8 cellular contexts compared by ENCODE assay signal in genomic region chr3:119322523-119323400, GRCh38. TPM values are rescaled to one million over a fixed set of nuclear protein-coding genes. Genes with fewer than 3 reads are reported as not detected.
DNase-seq lines count a peak whose midpoint lies in the region; ATAC-seq, FAIRE-seq and TF ChIP-seq lines count a peak whose summit lies in the region.

No MANE protein-coding gene starts in this region.

- CTCF ChIA-PET in AG04450 (lab: Charles Lee) = interaction anchor here (0.7 to 1.5 kb wide), 3 partner anchors 28 to 31 kb away, joined by 3 to 4 read pairs (median 3); no protein-coding TSS in a partner anchor
- CTCF ChIA-PET in WTC11 (lab: Charles Lee) = interaction anchor here (0.6 to 2.3 kb wide), 8 partner anchors 10 to 95 kb away, joined by 3 to 21 read pairs (median 4); partner anchors contain the start of gene B4GALT4

- H3K27ac ChIP-seq in AG04450 (ENCODE audit: low read depth, low read length) (peak overlapping the region; percentile 94), keratinocyte (ENCODE audit: control insufficient read depth, insufficient read depth, low read length) (peak overlapping the region; percentile 66)

- POLR2A ChIA-PET in AG04450 (lab: Yijun Ruan, JAX) = interaction anchor here (0.6 to 1.7 kb wide), 11 partner anchors 10 to 1152 kb away, joined by 3 to 5 read pairs (median 4); partner anchors contain the start of gene ARHGAP31
- POLR2A ChIA-PET in WTC11 (lab: Charles Lee) = interaction anchor here (0.6 to 3.5 kb wide), 7 partner anchors 9 to 82 kb away, joined by 3 to 19 read pairs (median 5); partner anchors contain the start of genes ARHGAP31 and B4GALT4

- peak overlapping the region; percentile 85 for H3K4me3 Mint-ChIP-seq in WTC11

- no peaks in the 10 kb centered on the region for H3K27me3 ChIP-seq in AG04450 (ENCODE audit: control insufficient read depth, insufficient read depth, low read length)
- H3K27me3 ChIP-seq in keratinocyte (ENCODE audit: control insufficient read depth, extremely low read depth, insufficient read depth, low read length) = no peaks in the 10 kb centered on the region

- no peaks in the 10 kb centered on the region for H3K9me3 Mint-ChIP-seq in WTC11

- DNase-seq in AG04450 (ENCODE audit: low read depth, low spot score) (no peak), NCI-H2227 treated with DMSO at 0.1 percent for 48 hours (lab: John Stamatoyannopoulos, UW) (peak; percentile 67), WTC11 (ENCODE audit: low spot score) (peak; percentile 80), cardiac fibroblast (ENCODE audit: low read depth in 2 of 2) (peak; percentile 79 to 81), keratinocyte (ENCODE audit: low read depth, low spot score) (no peak)
- peak; percentile 87 to 93 for DNase-seq in stimulated activated CD4-positive, alpha-beta T cell treated with anti-CD3 and anti-CD28 coated beads, Interleukin-15, amount 100 ng/mL, for 1 hour (ENCODE audit: low read depth in 1 of 2, low spot score in 1 of 2)

- no peak for TF ChIP-seq CTCF in AG04450 (IDR thresholded peaks at IDR 0.05; ENCODE audit: low read depth, low read length)
- no peak for TF ChIP-seq CTCF in WTC11 (IDR thresholded peaks at IDR 0.05)
- TF ChIP-seq CTCF in cardiac fibroblast (IDR thresholded peaks at IDR 0.05; ENCODE audit: low read depth, low read length) = no peak
- TF ChIP-seq CTCF in keratinocyte (optimal IDR thresholded peaks at IDR 0.05 in 1 of 3, IDR thresholded peaks at IDR 0.05 in 1 of 3, conservative IDR thresholded peaks at IDR 0.05 in 1 of 3; ENCODE audit: extremely low read depth in 1 of 3, insufficient read depth in 2 of 3, low read length in 3 of 3) = no peak

- peak overlapping the region; percentile 81 for H3K9ac ChIP-seq in keratinocyte (ENCODE audit: control insufficient read depth, extremely low read depth, insufficient read depth, low read length)

- no peaks in the 10 kb centered on the region for H3K36me3 ChIP-seq in keratinocyte (ENCODE audit: control insufficient read depth in 2 of 2, extremely low read depth in 1 of 2, insufficient read depth in 2 of 2, low read length in 2 of 2)

- H3K36me3 Mint-ChIP-seq in WTC11 = no peaks in the 10 kb centered on the region

- H3K9me3 ChIP-seq in AG04450 (ENCODE audit: control insufficient read depth, insufficient read depth, low read length) (no peaks in the 10 kb centered on the region; the same call in 1 of the 2 replicates), keratinocyte (ENCODE audit: control insufficient read depth, low read depth, low read length) (no peaks in the 10 kb centered on the region)

- H3K4me1 ChIP-seq in keratinocyte (ENCODE audit: control insufficient read depth, extremely low read depth, insufficient read depth, low read length) = peaks cover 9% of the 10 kb centered on the region

- dilution Hi-C loops in keratinocyte (cut with MboI; ENCODE audit: extremely low pct_ligation_motif_present, low sequenced_read_pairs) = no loop called here

- peak overlapping the region; percentile 62 for H3K4me2 ChIP-seq in keratinocyte (ENCODE audit: control insufficient read depth, extremely low read depth, insufficient read depth, low read depth, low read length)

- FAIRE-seq in keratinocyte (lab: Jason Lieb, UNC) = no peak

- no peaks in the 10 kb centered on the region for H4K20me1 ChIP-seq in keratinocyte (ENCODE audit: control insufficient read depth, extremely low read depth, insufficient read depth, low read length)

- peaks cover 59% of the 10 kb centered on the region for H3K4me1 Mint-ChIP-seq in WTC11

- H3K79me2 ChIP-seq in keratinocyte (ENCODE audit: control insufficient read depth, insufficient read depth, low read length) = no peaks in the 10 kb centered on the region

- no peaks in the 10 kb centered on the region for H3K9me1 ChIP-seq in keratinocyte (ENCODE audit: control insufficient read depth, extremely low read depth, insufficient read depth, low read length)

- peak overlapping the region; percentile 85 for H2AFZ ChIP-seq in keratinocyte (ENCODE audit: control insufficient read depth, low read length)

- peak overlapping the region; percentile 66 for H3K4me3 ChIP-seq in AG04450 (ENCODE audit: low read depth, low read length)
- peak overlapping the region; percentile 58 to 60 for H3K4me3 ChIP-seq in cardiac fibroblast (replicated peaks in 1 of 2; ENCODE audit: low read depth in 2 of 2, low read length in 2 of 2)
- H3K4me3 ChIP-seq in keratinocyte (ENCODE audit: control insufficient read depth in 2 of 3, extremely low read depth in 1 of 3, insufficient read depth in 2 of 3, low read depth in 1 of 3, low read length in 3 of 3) = peak overlapping the region; percentile 50 to 75 (median 70)

- no peaks in the 10 kb centered on the region for H3K27me3 Mint-ChIP-seq in WTC11 (ENCODE audit: low read depth)

- ATAC-seq in GM18868 (IDR thresholded peaks at IDR 0.05; ENCODE audit: unreplicated experiment) (peak; percentile 83), HG03097 (IDR thresholded peaks at IDR 0.05; ENCODE audit: low FRiP score, unreplicated experiment) (peak; percentile 92), WTC11 (peak; percentile 72)

- H3K27ac Mint-ChIP-seq in WTC11 = peak overlapping the region; percentile 95

TF ChIP-seq in WTC11, 78 proteins besides CTCF, POLR2A, EP300 and RAD21 (continues in another document):
- TF ChIP-seq OVOL2 (CRISPR knock-in tag; IDR thresholded peaks at IDR 0.05; ENCODE audit: borderline replicate concordance) = no peak
- TF ChIP-seq SMAD4 (CRISPR knock-in tag; IDR thresholded peaks at IDR 0.05) = no peak
- no peak for TF ChIP-seq ZNF263 (CRISPR knock-in tag; IDR thresholded peaks at IDR 0.05; ENCODE audit: low read depth)
- no peak for TF ChIP-seq CBFB (CRISPR knock-in tag; IDR thresholded peaks at IDR 0.05; ENCODE audit: low read depth)
- TF ChIP-seq GTF2I (CRISPR knock-in tag; conservative IDR thresholded peaks at IDR 0.05) = no peak
- TF ChIP-seq FOXP1 (CRISPR knock-in tag; IDR thresholded peaks at IDR 0.05; ENCODE audit: borderline replicate concordance) = no peak
- TF ChIP-seq SMAD3 (CRISPR knock-in tag; IDR thresholded peaks at IDR 0.05; ENCODE audit: borderline replicate concordance) = no peak
- TF ChIP-seq SP1 (CRISPR knock-in tag; conservative IDR thresholded peaks at IDR 0.05) = no peak
- no peak for TF ChIP-seq SOX15 (CRISPR knock-in tag; IDR thresholded peaks at IDR 0.05)
- no peak for TF ChIP-seq ZNF317 (CRISPR knock-in tag; IDR thresholded peaks at IDR 0.05; ENCODE audit: borderline replicate concordance, low read depth)
- no peak for TF ChIP-seq ZNF671 (CRISPR knock-in tag; IDR thresholded peaks at IDR 0.05)
- no peak for TF ChIP-seq PRDM15 (CRISPR knock-in tag; IDR thresholded peaks at IDR 0.05)
- TF ChIP-seq MXD4 (CRISPR knock-in tag; IDR thresholded peaks at IDR 0.05; ENCODE audit: borderline replicate concordance) = no peak
- peak; percentile 38; the same call in 1 of the 2 replicates for TF ChIP-seq FOXK1 (CRISPR knock-in tag; IDR thresholded peaks at IDR 0.05)
- no peak for TF ChIP-seq USF1 (CRISPR knock-in tag; IDR thresholded peaks at IDR 0.05)
- no peak for TF ChIP-seq EMX1 (CRISPR knock-in tag; IDR thresholded peaks at IDR 0.05)
- TF ChIP-seq ZNF138 (CRISPR knock-in tag; conservative IDR thresholded peaks at IDR 0.05) = no peak
- TF ChIP-seq ATF1 (CRISPR knock-in tag; IDR thresholded peaks at IDR 0.05) = no peak
- no peak for TF ChIP-seq NFYB (CRISPR knock-in tag; conservative IDR thresholded peaks at IDR 0.05; ENCODE audit: low read depth)

RNA-seq across cellular contexts. Expression of gene ARHGAP31, which starts 28.6 kb away (rescaled TPM):
- polyA plus RNA-seq in AG04450 (2011; rRNA removed) (14.1 and 16.6 TPM in 2 replicates), keratinocyte (3.0 to 4.8 TPM (median 3.5 TPM) in 3 replicates)
- polyA minus RNA-seq in AG04450 (2011; rRNA and poly(A)+ RNA removed) = 31.1 and 35.4 TPM in 2 replicates
- 3.7 to 7.2 TPM (median 4.2 TPM) in 3 replicates for total RNA-seq in WTC11 (2021)
- 0.52 TPM for polyA plus RNA-seq in keratinocyte (2011; ENCODE audit: low read depth)
- 2.6 and 3.2 TPM in 2 replicates for polyA plus RNA-seq in keratinocyte (2011; cell fraction: cytosol; rRNA removed)
- polyA plus RNA-seq in keratinocyte (2011; cell fraction: nucleus; rRNA removed) = 3.0 and 4.8 TPM in 2 replicates
- 0.76 and 2.4 TPM in 2 replicates for polyA plus RNA-seq in keratinocyte (2012; ENCODE audit: low replicate concordance)
- 3.8 to 8.6 TPM (median 4.3 TPM) in 3 replicates for polyA minus RNA-seq in keratinocyte
- polyA minus RNA-seq in keratinocyte (2011; cell fraction: cytosol; rRNA and poly(A)+ RNA removed) = 3.3 TPM
- polyA minus RNA-seq in keratinocyte (2011; cell fraction: nucleus; rRNA and poly(A)+ RNA removed) = 3.0 and 6.6 TPM in 2 replicates

Comparison
In these comparisons a context has a peak if more than half of its experiments do, and no peak if none do; other contexts are left out.
1. DNase-seq: peak in NCI-H2227 treated with DMSO at 0.1 percent for 48 hours (single experiment), WTC11 (single experiment), cardiac fibroblast (2 of 2) and stimulated activated CD4-positive, alpha-beta T cell treated with anti-CD3 and anti-CD28 coated beads, Interleukin-15, amount 100 ng/mL, for 1 hour (2 of 2); none in AG04450 (single experiment) and keratinocyte (single experiment).
2. Peak in every context shown above with its lines, with median percentiles within 50 percentile points of each other: H3K4me3 ChIP-seq and ATAC-seq.